3 cellular contexts compared by ENCODE assay signal in the genomic region with DNA sequence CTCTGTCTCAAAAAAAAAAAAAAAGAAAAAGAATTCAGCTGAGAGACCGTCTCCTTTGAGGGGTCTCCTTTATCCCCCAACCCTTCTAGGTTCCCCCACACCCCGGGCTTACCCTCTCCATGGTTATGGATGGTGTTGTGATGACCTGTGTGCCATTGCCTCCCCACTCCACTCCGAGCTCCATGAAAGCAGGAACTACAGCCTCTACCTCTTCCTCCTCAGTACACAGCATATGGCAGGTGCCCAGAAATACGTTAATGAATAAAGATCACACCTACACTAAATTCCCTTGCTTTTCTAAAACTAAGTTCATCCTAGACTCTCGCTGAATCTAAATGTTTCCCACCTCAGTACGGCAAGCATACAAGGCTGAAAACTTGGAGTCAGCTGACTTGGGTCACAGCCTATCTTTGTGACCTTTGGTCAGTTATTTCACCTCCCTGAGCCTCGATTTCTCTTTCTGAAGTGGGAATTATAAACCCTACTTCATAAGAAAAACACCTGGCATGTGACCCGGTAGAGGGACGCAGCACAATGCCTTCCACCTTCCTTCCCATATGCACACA.
A peak's percentile ranks its signal among the peaks of the same experiment; 100 is the strongest.
TF ChIP-seq lines count a peak whose summit lies in the region.

No MANE protein-coding gene starts in this region.

TF ChIP-seq in IMR-90, 13 proteins besides CTCF, POLR2A, EP300 and RAD21:
- no peak for TF ChIP-seq CEBPB (IDR thresholded peaks at IDR 0.05; ENCODE audit: low read depth, low read length)
- TF ChIP-seq SMC3 (IDR thresholded peaks at IDR 0.05; ENCODE audit: low read depth, low read length) = no peak
- no peak for TF ChIP-seq MAFK (IDR thresholded peaks at IDR 0.05; ENCODE audit: low read depth, low read length)
- TF ChIP-seq, protein P1, sequence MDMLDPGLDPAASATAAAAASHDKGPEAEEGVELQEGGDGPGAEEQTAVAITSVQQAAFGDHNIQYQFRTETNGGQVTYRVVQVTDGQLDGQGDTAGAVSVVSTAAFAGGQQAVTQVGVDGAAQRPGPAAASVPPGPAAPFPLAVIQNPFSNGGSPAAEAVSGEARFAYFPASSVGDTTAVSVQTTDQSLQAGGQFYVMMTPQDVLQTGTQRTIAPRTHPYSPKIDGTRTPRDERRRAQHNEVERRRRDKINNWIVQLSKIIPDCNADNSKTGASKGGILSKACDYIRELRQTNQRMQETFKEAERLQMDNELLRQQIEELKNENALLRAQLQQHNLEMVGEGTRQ (IDR thresholded peaks at IDR 0.05; ENCODE audit: low read depth, low read length) = no peak
- no peak for TF ChIP-seq RCOR1 (IDR thresholded peaks at IDR 0.05; ENCODE audit: insufficient replicate concordance, low read length)
- TF ChIP-seq CHD1 (IDR thresholded peaks at IDR 0.05; ENCODE audit: low read depth, low read length) = no peak
- TF ChIP-seq RFX5 (IDR thresholded peaks at IDR 0.05; ENCODE audit: low read depth, low read length) = no peak
- no peak for TF ChIP-seq MXI1 (IDR thresholded peaks at IDR 0.05; ENCODE audit: borderline replicate concordance, low read depth, low read length)
- TF ChIP-seq NFE2L2 (IDR thresholded peaks at IDR 0.05; ENCODE audit: low read depth, low read length) = no peak
- no peak for TF ChIP-seq MAZ (IDR thresholded peaks at IDR 0.05; ENCODE audit: borderline replicate concordance, low read depth, low read length)
- TF ChIP-seq BHLHE40 (IDR thresholded peaks at IDR 0.05; ENCODE audit: low read depth, low read length) = no peak
- TF ChIP-seq, protein P2, sequence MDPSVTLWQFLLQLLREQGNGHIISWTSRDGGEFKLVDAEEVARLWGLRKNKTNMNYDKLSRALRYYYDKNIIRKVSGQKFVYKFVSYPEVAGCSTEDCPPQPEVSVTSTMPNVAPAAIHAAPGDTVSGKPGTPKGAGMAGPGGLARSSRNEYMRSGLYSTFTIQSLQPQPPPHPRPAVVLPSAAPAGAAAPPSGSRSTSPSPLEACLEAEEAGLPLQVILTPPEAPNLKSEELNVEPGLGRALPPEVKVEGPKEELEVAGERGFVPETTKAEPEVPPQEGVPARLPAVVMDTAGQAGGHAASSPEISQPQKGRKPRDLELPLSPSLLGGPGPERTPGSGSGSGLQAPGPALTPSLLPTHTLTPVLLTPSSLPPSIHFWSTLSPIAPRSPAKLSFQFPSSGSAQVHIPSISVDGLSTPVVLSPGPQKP (IDR thresholded peaks at IDR 0.05; ENCODE audit: borderline replicate concordance, low read depth, low read length) = no peak
- TF ChIP-seq FOS (IDR thresholded peaks at IDR 0.05; ENCODE audit: low read depth, low read length) = no peak

TF ChIP-seq in GM12878, 131 proteins besides CTCF, POLR2A, EP300 and RAD21:
- TF ChIP-seq RAD51 (IDR thresholded peaks at IDR 0.05) (0 out of 2 replicates have a peak, but pooled peaks have one; percentile 35), SUPT20H (IDR thresholded peaks at IDR 0.05; ENCODE audit: borderline replicate concordance, control insufficient read depth, low read depth, low read length) (no peak)
- TF ChIP-seq, protein P3, sequence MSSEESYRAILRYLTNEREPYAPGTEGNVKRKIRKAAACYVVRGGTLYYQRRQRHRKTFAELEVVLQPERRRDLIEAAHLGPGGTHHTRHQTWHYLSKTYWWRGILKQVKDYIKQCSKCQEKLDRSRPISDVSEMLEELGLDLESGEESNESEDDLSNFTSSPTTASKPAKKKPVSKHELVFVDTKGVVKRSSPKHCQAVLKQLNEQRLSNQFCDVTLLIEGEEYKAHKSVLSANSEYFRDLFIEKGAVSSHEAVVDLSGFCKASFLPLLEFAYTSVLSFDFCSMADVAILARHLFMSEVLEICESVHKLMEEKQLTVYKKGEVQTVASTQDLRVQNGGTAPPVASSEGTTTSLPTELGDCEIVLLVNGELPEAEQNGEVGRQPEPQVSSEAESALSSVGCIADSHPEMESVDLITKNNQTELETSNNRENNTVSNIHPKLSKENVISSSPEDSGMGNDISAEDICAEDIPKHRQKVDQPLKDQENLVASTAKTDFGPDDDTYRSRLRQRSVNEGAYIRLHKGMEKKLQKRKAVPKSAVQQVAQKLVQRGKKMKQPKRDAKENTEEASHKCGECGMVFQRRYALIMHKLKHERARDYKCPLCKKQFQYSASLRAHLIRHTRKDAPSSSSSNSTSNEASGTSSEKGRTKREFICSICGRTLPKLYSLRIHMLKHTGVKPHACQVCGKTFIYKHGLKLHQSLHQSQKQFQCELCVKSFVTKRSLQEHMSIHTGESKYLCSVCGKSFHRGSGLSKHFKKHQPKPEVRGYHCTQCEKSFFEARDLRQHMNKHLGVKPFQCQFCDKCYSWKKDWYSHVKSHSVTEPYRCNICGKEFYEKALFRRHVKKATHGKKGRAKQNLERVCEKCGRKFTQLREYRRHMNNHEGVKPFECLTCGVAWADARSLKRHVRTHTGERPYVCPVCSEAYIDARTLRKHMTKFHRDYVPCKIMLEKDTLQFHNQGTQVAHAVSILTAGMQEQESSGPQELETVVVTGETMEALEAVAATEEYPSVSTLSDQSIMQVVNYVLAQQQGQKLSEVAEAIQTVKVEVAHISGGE (CRISPR knock-in tag; IDR thresholded peaks at IDR 0.05) = no peak
TF ChIP-seq in GM12878: peak in this region for 1.

TF ChIP-seq in liver, 16 proteins besides CTCF, POLR2A, EP300 and RAD21:
- TF ChIP-seq JUND (IDR thresholded peaks at IDR 0.05) (no peak), EGR1 (IDR thresholded peaks at IDR 0.05; ENCODE audit: low read depth in 2 of 2) (no peak), TAF1 (conservative IDR thresholded peaks at IDR 0.05) (no peak), FOXA1 (IDR thresholded peaks at IDR 0.05) (no peak), YY1 (IDR thresholded peaks at IDR 0.05) (peak; percentile 31), FOXA2 (IDR thresholded peaks at IDR 0.05) (no peak), NR2F2 (IDR thresholded peaks at IDR 0.05) (no peak), SP1 (IDR thresholded peaks at IDR 0.05) (peak; percentile 52), HNF4A (conservative IDR thresholded peaks at IDR 0.05) (peak; percentile 63 to 66), GABPA (IDR thresholded peaks at IDR 0.05 in 1 of 2, conservative IDR thresholded peaks at IDR 0.05 in 1 of 2) (no peak), RXRA (IDR thresholded peaks at IDR 0.05) (peak in 1 of 2 donors; percentile 43), HNF4G (IDR thresholded peaks at IDR 0.05) (no peak)
- TF ChIP-seq, protein P4, sequence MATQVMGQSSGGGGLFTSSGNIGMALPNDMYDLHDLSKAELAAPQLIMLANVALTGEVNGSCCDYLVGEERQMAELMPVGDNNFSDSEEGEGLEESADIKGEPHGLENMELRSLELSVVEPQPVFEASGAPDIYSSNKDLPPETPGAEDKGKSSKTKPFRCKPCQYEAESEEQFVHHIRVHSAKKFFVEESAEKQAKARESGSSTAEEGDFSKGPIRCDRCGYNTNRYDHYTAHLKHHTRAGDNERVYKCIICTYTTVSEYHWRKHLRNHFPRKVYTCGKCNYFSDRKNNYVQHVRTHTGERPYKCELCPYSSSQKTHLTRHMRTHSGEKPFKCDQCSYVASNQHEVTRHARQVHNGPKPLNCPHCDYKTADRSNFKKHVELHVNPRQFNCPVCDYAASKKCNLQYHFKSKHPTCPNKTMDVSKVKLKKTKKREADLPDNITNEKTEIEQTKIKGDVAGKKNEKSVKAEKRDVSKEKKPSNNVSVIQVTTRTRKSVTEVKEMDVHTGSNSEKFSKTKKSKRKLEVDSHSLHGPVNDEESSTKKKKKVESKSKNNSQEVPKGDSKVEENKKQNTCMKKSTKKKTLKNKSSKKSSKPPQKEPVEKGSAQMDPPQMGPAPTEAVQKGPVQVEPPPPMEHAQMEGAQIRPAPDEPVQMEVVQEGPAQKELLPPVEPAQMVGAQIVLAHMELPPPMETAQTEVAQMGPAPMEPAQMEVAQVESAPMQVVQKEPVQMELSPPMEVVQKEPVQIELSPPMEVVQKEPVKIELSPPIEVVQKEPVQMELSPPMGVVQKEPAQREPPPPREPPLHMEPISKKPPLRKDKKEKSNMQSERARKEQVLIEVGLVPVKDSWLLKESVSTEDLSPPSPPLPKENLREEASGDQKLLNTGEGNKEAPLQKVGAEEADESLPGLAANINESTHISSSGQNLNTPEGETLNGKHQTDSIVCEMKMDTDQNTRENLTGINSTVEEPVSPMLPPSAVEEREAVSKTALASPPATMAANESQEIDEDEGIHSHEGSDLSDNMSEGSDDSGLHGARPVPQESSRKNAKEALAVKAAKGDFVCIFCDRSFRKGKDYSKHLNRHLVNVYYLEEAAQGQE (IDR thresholded peaks at IDR 0.05) = no peak
- TF ChIP-seq, protein P5, sequence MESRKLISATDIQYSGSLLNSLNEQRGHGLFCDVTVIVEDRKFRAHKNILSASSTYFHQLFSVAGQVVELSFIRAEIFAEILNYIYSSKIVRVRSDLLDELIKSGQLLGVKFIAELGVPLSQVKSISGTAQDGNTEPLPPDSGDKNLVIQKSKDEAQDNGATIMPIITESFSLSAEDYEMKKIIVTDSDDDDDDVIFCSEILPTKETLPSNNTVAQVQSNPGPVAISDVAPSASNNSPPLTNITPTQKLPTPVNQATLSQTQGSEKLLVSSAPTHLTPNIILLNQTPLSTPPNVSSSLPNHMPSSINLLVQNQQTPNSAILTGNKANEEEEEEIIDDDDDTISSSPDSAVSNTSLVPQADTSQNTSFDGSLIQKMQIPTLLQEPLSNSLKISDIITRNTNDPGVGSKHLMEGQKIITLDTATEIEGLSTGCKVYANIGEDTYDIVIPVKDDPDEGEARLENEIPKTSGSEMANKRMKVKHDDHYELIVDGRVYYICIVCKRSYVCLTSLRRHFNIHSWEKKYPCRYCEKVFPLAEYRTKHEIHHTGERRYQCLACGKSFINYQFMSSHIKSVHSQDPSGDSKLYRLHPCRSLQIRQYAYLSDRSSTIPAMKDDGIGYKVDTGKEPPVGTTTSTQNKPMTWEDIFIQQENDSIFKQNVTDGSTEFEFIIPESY (IDR thresholded peaks at IDR 0.05) = no peak
- TF ChIP-seq, protein P6, sequence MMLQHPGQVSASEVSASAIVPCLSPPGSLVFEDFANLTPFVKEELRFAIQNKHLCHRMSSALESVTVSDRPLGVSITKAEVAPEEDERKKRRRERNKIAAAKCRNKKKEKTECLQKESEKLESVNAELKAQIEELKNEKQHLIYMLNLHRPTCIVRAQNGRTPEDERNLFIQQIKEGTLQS (IDR thresholded peaks at IDR 0.05) = no peak
- TF ChIP-seq, protein P7, sequence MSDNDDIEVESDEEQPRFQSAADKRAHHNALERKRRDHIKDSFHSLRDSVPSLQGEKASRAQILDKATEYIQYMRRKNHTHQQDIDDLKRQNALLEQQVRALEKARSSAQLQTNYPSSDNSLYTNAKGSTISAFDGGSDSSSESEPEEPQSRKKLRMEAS (IDR thresholded peaks at IDR 0.05) = no peak
TF ChIP-seq in liver: peak in this region for 4.
